In the genomic region with DNA sequence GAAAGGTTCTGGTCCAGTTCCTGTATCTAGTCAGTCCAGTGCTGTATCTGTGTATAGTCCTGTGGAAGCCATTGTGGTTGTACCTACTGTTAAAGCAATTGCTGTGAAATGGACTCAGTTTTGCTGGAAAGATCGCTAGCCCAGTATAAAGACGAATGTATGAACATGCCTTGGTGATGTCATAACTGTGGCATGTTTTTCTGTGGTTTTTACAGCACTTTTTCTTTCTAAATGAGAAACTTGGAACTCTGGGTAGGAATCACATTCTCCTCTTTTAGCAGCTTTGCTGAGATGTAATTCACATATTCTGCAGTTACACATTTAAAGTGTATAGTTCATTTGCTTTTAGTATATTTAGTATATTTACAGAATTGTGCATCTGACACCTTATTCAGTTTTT, we compare ENCODE assay signal across 1 cellular context.
TF ChIP-seq lines count a peak whose summit lies in the region.

No MANE protein-coding gene starts in this region.

TF ChIP-seq in HCT116, 20 proteins besides CTCF, POLR2A, EP300 and RAD21 (continued from another document):
- TF ChIP-seq SRF (IDR thresholded peaks at IDR 0.05; ENCODE audit: low read depth) (no peak), EZH2phosphoT487 (IDR thresholded peaks at IDR 0.05; ENCODE audit: borderline replicate concordance) (no peak), TCF7L2 (IDR thresholded peaks at IDR 0.05; ENCODE audit: borderline replicate concordance, extremely low read depth, insufficient read depth, insufficient read length) (no peak), POLR2AphosphoS5 (IDR thresholded peaks at IDR 0.05; ENCODE audit: low read depth, low read length) (no peak), ZFX (IDR thresholded peaks at IDR 0.05) (no peak), EGR1 (IDR thresholded peaks at IDR 0.05; ENCODE audit: low read depth) (no peak), MAX (IDR thresholded peaks at IDR 0.05) (no peak), REST (IDR thresholded peaks at IDR 0.05; ENCODE audit: low read depth) (no peak), CEBPB (IDR thresholded peaks at IDR 0.05; ENCODE audit: low read depth) (no peak), SIN3A (IDR thresholded peaks at IDR 0.05; ENCODE audit: low read depth) (no peak), ZNF274 (IDR thresholded peaks at IDR 0.05; ENCODE audit: low read depth, low read length) (no peak), CBX3 (IDR thresholded peaks at IDR 0.05; ENCODE audit: low read depth) (no peak), ATF3 (IDR thresholded peaks at IDR 0.05) (no peak), SP1 (IDR thresholded peaks at IDR 0.05; ENCODE audit: low read depth) (no peak), ELF1 (IDR thresholded peaks at IDR 0.05; ENCODE audit: borderline replicate concordance, low read depth) (no peak), YY1 (IDR thresholded peaks at IDR 0.05; ENCODE audit: extremely low read depth, insufficient replicate concordance, low read depth, low read length) (no peak), JUND (IDR thresholded peaks at IDR 0.05) (no peak)
